In genomic region chr5:52800394-52801213, GRCh38 we compare ENCODE assay signal across 8 cellular contexts. TPM values are rescaled to one million over a fixed set of nuclear protein-coding genes. Genes with fewer than 3 reads are reported as not detected.
DNase-seq lines count a peak whose midpoint lies in the region; ATAC-seq and TF ChIP-seq lines count a peak whose summit lies in the region.

No MANE protein-coding gene starts in this region.

- H3K36me3 Mint-ChIP-seq in CD4-positive, CD25-positive, alpha-beta regulatory T cell, result peaks cover 5% of the 10 kb centered on the region
- peaks cover 24% of the 10 kb centered on the region for H3K36me3 Mint-ChIP-seq in activated naive CD4-positive, alpha-beta T cell treated with anti-CD3 and anti-CD28 coated beads, Interleukin-2, amount 10 ng/mL, durations not matched to agents 7 days and 5 days

- no peaks in the 10 kb centered on the region for H3K27me3 ChIP-seq in CD4-positive, CD25-positive, alpha-beta regulatory T cell (ENCODE audit: control insufficient read depth, insufficient read depth, low read length)
- no peaks in the 10 kb centered on the region for H3K27me3 ChIP-seq in neuron (ENCODE audit: insufficient read depth, low read length)
- no peaks in the 10 kb centered on the region for H3K27me3 ChIP-seq in tibial nerve

- no peak for TF ChIP-seq POLR2A in tibial nerve (IDR thresholded peaks at IDR 0.05)

- TF ChIP-seq CTCF in RWPE1 (conservative IDR thresholded peaks at IDR 0.05; ENCODE audit: low read depth) (no peak), tibial nerve (IDR thresholded peaks at IDR 0.05) (peak in 1 of 5 experiments; percentile 10)

- DNase-seq in CD4-positive, CD25-positive, alpha-beta regulatory T cell, result peak; percentile 33 to 58 (median 33)
- peak; percentile 78 for DNase-seq in RWPE1 (ENCODE audit: low spot score)
- DNase-seq in activated naive CD4-positive, alpha-beta T cell treated with anti-CD3 and anti-CD28 coated beads, Interleukin-2, amount 10 ng/mL, durations not matched to agents 7 days and 5 days, result peak; percentile 70
- DNase-seq in germinal center (ENCODE audit: low spot score), result peak; percentile 8
- peak; percentile 21 to 50 for DNase-seq in tibial nerve (ENCODE audit: low spot score in 2 of 2)

- H3K4me3 Mint-ChIP-seq in CD4-positive, CD25-positive, alpha-beta regulatory T cell, result peak overlapping the region; percentile 96 to 98 (median 98)
- H3K4me3 Mint-ChIP-seq in activated naive CD4-positive, alpha-beta T cell treated with anti-CD3 and anti-CD28 coated beads, Interleukin-2, amount 10 ng/mL, durations not matched to agents 7 days and 5 days, result peak overlapping the region; percentile 86

- peak overlapping the region; percentile 79 for H3K27ac ChIP-seq in CD4-positive, CD25-positive, alpha-beta regulatory T cell (ENCODE audit: insufficient read depth, low read length, poor library complexity, severe bottlenecking)
- H3K27ac ChIP-seq in RWPE1, result peak overlapping the region; percentile 98
- H3K27ac ChIP-seq in tibial nerve, result peak overlapping the region; percentile 87 to 98 (median 92)

- no peaks in the 10 kb centered on the region for H3K9me3 Mint-ChIP-seq in CD4-positive, CD25-positive, alpha-beta regulatory T cell
- no peaks in the 10 kb centered on the region for H3K9me3 Mint-ChIP-seq in activated naive CD4-positive, alpha-beta T cell treated with anti-CD3 and anti-CD28 coated beads, Interleukin-2, amount 10 ng/mL, durations not matched to agents 7 days and 5 days

- peak overlapping the region; percentile 90 to 96 (median 96) for H3K27ac Mint-ChIP-seq in CD4-positive, CD25-positive, alpha-beta regulatory T cell
- peak overlapping the region; percentile 91 for H3K27ac Mint-ChIP-seq in activated naive CD4-positive, alpha-beta T cell treated with anti-CD3 and anti-CD28 coated beads, Interleukin-2, amount 10 ng/mL, durations not matched to agents 7 days and 5 days

- TF ChIP-seq EP300 in tibial nerve (IDR thresholded peaks at IDR 0.05), result no peak

- peaks cover 12% of the 10 kb centered on the region for H3K27me3 Mint-ChIP-seq in CD4-positive, CD25-positive, alpha-beta regulatory T cell
- H3K27me3 Mint-ChIP-seq in activated naive CD4-positive, alpha-beta T cell treated with anti-CD3 and anti-CD28 coated beads, Interleukin-2, amount 10 ng/mL, durations not matched to agents 7 days and 5 days, result peaks cover 12% of the 10 kb centered on the region

- WGBS in tibial nerve, 2 donors, result 2 to 3% methylated on average over 26 to 27 of the region's 31 CpGs

- POLR2A ChIA-PET in RWPE1 (lab: Yijun Ruan, JAX; ENCODE audit: low non-redundant PET), result no interaction called here

- H3K36me3 ChIP-seq in CD4-positive, CD25-positive, alpha-beta regulatory T cell (ENCODE audit: control insufficient read depth, insufficient read depth, low read length), result no peaks in the 10 kb centered on the region
- H3K36me3 ChIP-seq in neuron (ENCODE audit: insufficient read depth, low read length), result peaks cover 5% of the 10 kb centered on the region
- peaks cover 0 to 10% (median 0%) of the 10 kb centered on the region in 3 donors for H3K36me3 ChIP-seq in tibial nerve

- no peaks in the 10 kb centered on the region for H3K9me3 ChIP-seq in CD4-positive, CD25-positive, alpha-beta regulatory T cell (ENCODE audit: control insufficient read depth in 2 of 2, low read length in 2 of 2)
- no peaks in the 10 kb centered on the region for H3K9me3 ChIP-seq in neuron (ENCODE audit: low read length)
- H3K9me3 ChIP-seq in tibial nerve, result no peaks in the 10 kb centered on the region

- H3K4me1 Mint-ChIP-seq in CD4-positive, CD25-positive, alpha-beta regulatory T cell, result peaks cover 28 to 67% (median 39%) of the 10 kb centered on the region in 4 donors
- H3K4me1 Mint-ChIP-seq in activated naive CD4-positive, alpha-beta T cell treated with anti-CD3 and anti-CD28 coated beads, Interleukin-2, amount 10 ng/mL, durations not matched to agents 7 days and 5 days, result peaks cover 58% of the 10 kb centered on the region

- H3K4me3 ChIP-seq in CD4-positive, CD25-positive, alpha-beta regulatory T cell (ENCODE audit: low read depth, low read length), result peak overlapping the region; percentile 97
- H3K4me3 ChIP-seq in neuron (ENCODE audit: low read length), result peak overlapping the region; percentile 62
- H3K4me3 ChIP-seq in tibial nerve, result peak overlapping the region; percentile 47 to 86 (median 74)

- H2AFZ ChIP-seq in neuron (ENCODE audit: low read depth, low read length), result peak overlapping the region; percentile 95

- peaks cover 41% of the 10 kb centered on the region for H3K4me1 ChIP-seq in CD4-positive, CD25-positive, alpha-beta regulatory T cell (ENCODE audit: control insufficient read depth, insufficient read depth, low read length, poor library complexity, severe bottlenecking)
- H3K4me1 ChIP-seq in neuron (ENCODE audit: insufficient read depth, low read length) (peaks cover 21% of the 10 kb centered on the region), tibial nerve (peaks cover 0 to 80% (median 31%) of the 10 kb centered on the region in 4 donors)

- peak; percentile 39 to 45 for ATAC-seq in CD4-positive, CD25-positive, alpha-beta regulatory T cell (ENCODE audit: low read depth in 2 of 2)
- peak; percentile 33 for ATAC-seq in GM19328 (IDR thresholded peaks at IDR 0.05; ENCODE audit: unreplicated experiment)
- ATAC-seq in HG03378 (IDR thresholded peaks at IDR 0.05; ENCODE audit: unreplicated experiment), result peak; percentile 24

- CTCF ChIA-PET in RWPE1 (lab: Yijun Ruan, JAX), result interaction anchor here (0.6 to 2.3 kb wide), 6 partner anchors 10 to 1434 kb away, joined by 3 to 7 read pairs (median 4); partner anchors contain the start of genes ITGA1 and PELO
- CTCF ChIA-PET in activated naive CD4-positive, alpha-beta T cell treated with anti-CD3 and anti-CD28 coated beads, Interleukin-2, amount 10 ng/mL, durations not matched to agents 7 days and 5 days (lab: Charles Lee), result interaction anchor here (0.9 to 2.6 kb wide), 11 partner anchors 11 to 143 kb away, joined by 3 to 17 read pairs (median 7); partner anchors contain the start of genes ITGA1 and PELO

RNA-seq across cellular contexts. Expression of gene ITGA1, which starts 12.9 kb away (rescaled TPM):
- total RNA-seq in CD4-positive, CD25-positive, alpha-beta regulatory T cell, result 0.37 TPM
- not detected for polyA plus RNA-seq in CD4-positive, CD25-positive, alpha-beta regulatory T cell
- 10 to 100 TPM; 26.8 to 62.5 (median 27.7) TPM for total RNA-seq in tibial nerve

RNA-seq across cellular contexts. Expression of gene PELO, which starts 12.9 kb away (rescaled TPM):
- total RNA-seq in CD4-positive, CD25-positive, alpha-beta regulatory T cell, result 3.9 TPM
- 1 to 10 TPM; 3.8 to 6.1 (median 4.7) TPM for polyA plus RNA-seq in CD4-positive, CD25-positive, alpha-beta regulatory T cell
- total RNA-seq in tibial nerve, result 10 to 100 TPM in 3 of 4 donors, 1 to 10 TPM in 1; 8.4 to 17.8 (median 16.6) TPM

Comparison
In these comparisons a context has a peak if more than half of its experiments do, and no peak if none do; other contexts are left out.
1. Peak in every context shown above with its lines: DNase-seq, ATAC-seq, H3K4me3 ChIP-seq and H3K27ac ChIP-seq.
2. DNase-seq: peak in every context shown above with its lines; median percentile 78 in RWPE1; 70 in activated naive CD4-positive, alpha-beta T cell treated with anti-CD3 and anti-CD28 coated beads, Interleukin-2, amount 10 ng/mL, durations not matched to agents 7 days and 5 days; 36 in tibial nerve; 33 in CD4-positive, CD25-positive, alpha-beta regulatory T cell; 8 in germinal center.
3. RNA of gene ITGA1, which starts 12.9 kb away (total RNA-seq): 26.8 to 62.5 TPM in tibial nerve; 0.37 TPM in CD4-positive, CD25-positive, alpha-beta regulatory T cell (single experiment); every median in the first group is over 10 times any median in the second.